Comparison of ENCODE assay signal across 8 cellular contexts in the genomic region with DNA sequence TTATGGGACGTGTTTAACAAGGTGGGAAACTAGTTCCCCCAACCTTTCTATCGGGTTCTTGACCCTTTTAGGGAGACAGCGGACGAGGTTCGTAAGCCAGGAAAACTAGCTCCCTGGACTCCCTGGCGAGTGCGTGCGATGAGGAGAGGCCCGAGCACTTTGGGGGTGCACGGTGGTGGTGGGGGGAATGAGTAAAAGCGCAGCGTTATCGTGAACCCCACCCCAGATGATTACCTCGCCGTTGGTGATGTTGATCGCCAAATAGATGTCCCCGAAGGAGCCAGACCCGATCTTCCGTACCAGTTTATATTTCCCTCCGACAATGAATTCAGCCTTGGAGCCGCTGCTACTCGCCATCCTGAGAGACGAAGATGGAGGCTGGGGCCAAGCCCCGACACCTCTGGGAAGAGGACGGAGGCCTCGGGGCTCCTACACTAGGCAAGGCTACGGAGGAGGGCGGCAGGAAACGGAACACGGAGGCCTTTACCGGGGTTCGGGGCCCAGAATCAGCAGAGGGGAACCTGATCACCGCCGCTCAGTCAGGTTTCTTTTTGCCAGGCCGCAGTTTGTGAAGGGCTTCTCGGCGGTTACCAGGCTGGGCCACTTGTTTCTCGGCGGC. TPM values are rescaled to one million over a fixed set of nuclear protein-coding genes. Genes with fewer than 3 reads are reported as not detected.
A peak's percentile ranks its signal among the peaks of the same experiment; 100 is the strongest.
DNase-seq lines count a peak whose midpoint lies in the region; ATAC-seq and TF ChIP-seq lines count a peak whose summit lies in the region.

No MANE protein-coding gene starts in this region.

- peaks cover 42% of the 10 kb centered on the region for H3K4me1 Mint-ChIP-seq in T-helper 17 cell
- peaks cover 34% of the 10 kb centered on the region for H3K4me1 Mint-ChIP-seq in nephron

- no peaks in the 10 kb centered on the region for H3K27me3 Mint-ChIP-seq in T-helper 17 cell
- peaks cover 3% of the 10 kb centered on the region for H3K27me3 Mint-ChIP-seq in nephron (ENCODE audit: low read depth)

- no peaks in the 10 kb centered on the region for H3K9me3 ChIP-seq in T-helper 17 cell (ENCODE audit: control insufficient read depth, low read length, poor library complexity, severe bottlenecking)

- no peak for TF ChIP-seq CTCF in nephron (IDR thresholded peaks at IDR 0.05; ENCODE audit: unreplicated experiment in 3 of 3)

- peak; percentile 3 for ATAC-seq in HG02642 (IDR thresholded peaks at IDR 0.05; ENCODE audit: poor library complexity, unreplicated experiment)
- ATAC-seq in T-helper 17 cell, result peak; percentile 7

- no peaks in the 10 kb centered on the region for H3K9me3 Mint-ChIP-seq in nephron

- peak overlapping the region; percentile 97 for H3K4me3 ChIP-seq in GM08714 (ENCODE audit: low read length)

- H3K36me3 Mint-ChIP-seq in T-helper 17 cell (ENCODE audit: low read depth) (peaks cover 11% of the 10 kb centered on the region), nephron (ENCODE audit: low read depth) (peaks cover 38% of the 10 kb centered on the region)

- H3K27ac Mint-ChIP-seq in T-helper 17 cell (peak overlapping the region; percentile 99), nephron (peak overlapping the region; percentile 96 to 100 (median 98))

- H3K4me3 Mint-ChIP-seq in T-helper 17 cell, result peak overlapping the region; percentile 98
- H3K4me3 Mint-ChIP-seq in nephron, result peak overlapping the region; percentile 96 to 100 (median 98)

- no peak for DNase-seq in T-helper 17 cell
- DNase-seq in epithelial cell of prostate (ENCODE audit: low read depth, low spot score), result no peak
- no peak for DNase-seq in epidermal melanocyte (ENCODE audit: insufficient read length, low spot score)
- no peak for DNase-seq in cortex of kidney (lab: John Stamatoyannopoulos, UW)
- no peak for DNase-seq in T-helper 9 cell

- H3K27ac ChIP-seq in epithelial cell of prostate, result peak overlapping the region; percentile 94

RNA-seq across cellular contexts. Expression of a gene that starts 0.5 kb away (rescaled TPM):
- total RNA-seq in T-helper 17 cell, result 100 to 1,000 TPM; 192 to 212 TPM

RNA-seq across cellular contexts. Expression of a gene that starts 30.6 kb away (rescaled TPM):
- total RNA-seq in T-helper 17 cell, result under 1 TPM; 0.25 to 0.76 TPM
